Comparison of ENCODE assay signal across 34 cellular contexts in the genomic region with DNA sequence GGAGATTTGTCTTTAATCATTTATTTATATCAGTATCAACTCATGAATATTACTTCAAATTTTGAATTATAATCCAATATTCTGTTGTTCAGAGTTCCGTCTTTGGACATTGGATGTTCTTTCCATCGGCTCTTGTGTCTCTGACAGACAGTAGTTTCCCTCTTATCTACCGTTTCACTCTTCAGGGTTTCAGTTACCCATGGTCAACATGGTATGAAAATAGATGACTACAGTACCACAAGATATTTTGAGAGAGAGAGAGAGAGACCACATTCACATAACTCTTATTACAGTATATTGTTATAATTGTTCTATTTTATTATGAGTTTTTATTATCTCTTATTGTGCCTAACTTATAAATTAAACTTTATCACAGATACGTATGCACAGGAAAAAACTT.
"Had no signal": no experiment of that assay in that cellular context is flagged by ENCODE, and none has a peak within 500 bp of the region (broad histone marks: within the 10 kb centered on the region; RNA-seq: fewer than 3 reads in every experiment).

No MANE protein-coding gene starts in this region.

- H3K4me2 ChIP-seq: KMS-11 had no signal

- H3K9me3 ChIP-seq: MG63 had no signal

- H3K9ac ChIP-seq: KMS-11 had no signal

- DNase-seq: Karpas-422, Kasumi-1, KG1, MG63, MM.1S, MV-4-11, NCI-H1048, NCI-H1092, NCI-H1092 treated with DMSO at 0.1 percent for 48 hours, NCI-H1105, NCI-H1105 treated with DMSO at 0.1 percent for 48 hours, NCI-H1417, NCI-H1417 treated with DMSO at 0.1 percent for 48 hours, NCI-H1436, NCI-H1436 treated with DMSO at 0.1 percent for 48 hours, NCI-H146, NCI-H1694, NCI-H1694 treated with DMSO at 0.1 percent for 48 hours, NCI-H187, NCI-H187 treated with DMSO at 0.1 percent for 48 hours, NCI-H1930, NCI-H2029, NCI-H2029 treated with DMSO at 0.1 percent for 48 hours, NCI-H2081, NCI-H2081 treated with DMSO at 0.1 percent for 48 hours, NCI-H2107, NCI-H2171, NCI-H2171 treated with DMSO at 0.1 percent for 48 hours, NCI-H2227 treated with DMSO at 0.1 percent for 48 hours, NCI-H226, NCI-H345, NCI-H446, NCI-H446 treated with DMSO at 0.1 percent for 48 hours had no signal

- H3K4me3 ChIP-seq: MG63 had no signal

- H3K27me3 ChIP-seq: MG63 had no signal

- H3K27ac ChIP-seq: KMS-11 had no signal
